In the genomic region with DNA sequence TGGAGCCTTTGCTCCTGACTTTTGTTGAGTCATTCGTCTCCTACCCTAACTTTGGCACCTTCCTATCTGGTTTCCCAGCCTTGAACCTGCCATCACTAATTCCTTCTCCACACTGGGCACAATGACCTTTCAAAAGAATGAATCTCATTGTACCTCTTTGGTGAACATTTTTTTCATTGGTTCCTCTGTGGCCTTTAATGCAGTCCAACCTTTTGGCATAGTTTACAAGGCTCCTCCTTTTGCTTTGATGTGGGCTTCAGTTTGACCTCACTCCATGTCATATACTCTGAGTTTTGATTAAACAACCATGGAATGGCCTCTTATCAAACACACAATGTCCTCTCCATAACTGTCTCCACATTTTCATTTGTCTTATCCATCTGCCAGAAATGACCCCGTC, we compare ENCODE assay signal across 12 cellular contexts.
"Had no signal": no experiment of that assay in that cellular context is flagged by ENCODE, and none has a peak within 500 bp of the region (broad histone marks: within the 10 kb centered on the region; RNA-seq: fewer than 3 reads in every experiment).

No MANE protein-coding gene starts in this region.

- H3K4me3 Mint-ChIP-seq: activated CD4-positive, alpha-beta T cell treated with anti-CD3 and anti-CD28 coated beads for 36 hours; T-cell had no signal

- H3K27me3 Mint-ChIP-seq: activated CD4-positive, alpha-beta T cell treated with anti-CD3 and anti-CD28 coated beads for 36 hours; T-cell had no signal

- DNase-seq: activated CD4-positive, alpha-beta T cell treated with anti-CD3 and anti-CD28 coated beads for 36 hours; activated effector memory CD4-positive, alpha-beta T cell treated with Interleukin-2 at 50 U/mL for 16 hours; caudate nucleus; effector CD8-positive, alpha-beta T cell; hippocampal formation; stimulated activated CD4-positive, alpha-beta T cell treated with anti-CD3 and anti-CD28 coated beads, Interleukin-4, amount 100 ng/mL, for 4 hours; T-cell; trophoblast cell; WERI-Rb-1 had no signal

- ATAC-seq: activated CD4-positive, alpha-beta T cell treated with anti-CD3 and anti-CD28 coated beads for 36 hours had no signal

- H3K27ac ChIP-seq: coronary artery, epithelial cell of prostate, skin epidermis, WERI-Rb-1 had no signal

- H3K9me3 Mint-ChIP-seq: T-cell had no signal

- H3K27ac Mint-ChIP-seq: activated CD4-positive, alpha-beta T cell treated with anti-CD3 and anti-CD28 coated beads for 36 hours had no signal

- H3K4me3 ChIP-seq: coronary artery, skin epidermis had no signal
